In genomic region chr17:55237826-55238196, GRCh38 we compare ENCODE assay signal across 8 cellular contexts.
DNase-seq lines count a peak whose midpoint lies in the region; ATAC-seq lines count a peak whose summit lies in the region.

No MANE protein-coding gene starts in this region.

- WGBS in iPS DF 6.9 (ENCODE audit: insufficient coverage, insufficient read length) = no CpG with 5 or more reads among the region's 7 CpGs

- peaks cover 2% of the 10 kb centered on the region; the same call in 1 of the 2 replicates for H3K27me3 ChIP-seq in iPS DF 6.9 (ENCODE audit: control insufficient read depth, insufficient read depth, low read length)
- H3K27me3 ChIP-seq in stomach smooth muscle (ENCODE audit: control insufficient read depth in 1 of 2, insufficient read depth in 2 of 2, low read length in 2 of 2) = no peaks in the 10 kb centered on the region

- no peak overlapping the region for H3K27ac ChIP-seq in iPS DF 6.9 (ENCODE audit: low read length)
- H3K27ac ChIP-seq in stomach smooth muscle (ENCODE audit: low read length) = peak overlapping the region; percentile 89

- no peaks in the 10 kb centered on the region for H3K9me3 Mint-ChIP-seq in T-helper 2 cell treated with Interferon-gamma antibody and Interleukin-4, amounts not matched to agents 5 μg/mL and 100 μg/mL, for 36 hours

- H3K36me3 Mint-ChIP-seq in T-helper 2 cell treated with Interferon-gamma antibody and Interleukin-4, amounts not matched to agents 5 μg/mL and 100 μg/mL, for 36 hours (ENCODE audit: low read depth) = peaks cover 1% of the 10 kb centered on the region

- peak overlapping the region; percentile 29 for H3K27ac Mint-ChIP-seq in T-helper 2 cell treated with Interferon-gamma antibody and Interleukin-4, amounts not matched to agents 5 μg/mL and 100 μg/mL, for 36 hours

- H3K9ac ChIP-seq in stomach smooth muscle (ENCODE audit: low read length in 2 of 2) = peak overlapping the region; percentile 51 to 71

- ATAC-seq in GM18870 (IDR thresholded peaks at IDR 0.05; ENCODE audit: unreplicated experiment) (no peak), GM21576 (IDR thresholded peaks at IDR 0.05; ENCODE audit: unreplicated experiment) (no peak)

- H3K36me3 ChIP-seq in iPS DF 6.9 (ENCODE audit: control insufficient read depth, insufficient read depth, low read length) (no peaks in the 10 kb centered on the region), stomach smooth muscle (ENCODE audit: control insufficient read depth in 2 of 2, insufficient read depth in 2 of 2, low read length in 2 of 2) (no peaks in the 10 kb centered on the region)

- H3K9me3 ChIP-seq in iPS DF 6.9 (ENCODE audit: control insufficient read depth, insufficient read depth, low read length) (no peaks in the 10 kb centered on the region), stomach smooth muscle (ENCODE audit: control insufficient read depth in 2 of 2, low read length in 2 of 2) (no peaks in the 10 kb centered on the region)

- H3K4me3 ChIP-seq in iPS DF 6.9 (ENCODE audit: low read length) (peak overlapping the region; percentile 13; the same call in 1 of the 2 replicates), stomach smooth muscle (ENCODE audit: low read length in 2 of 2) (peak overlapping the region; percentile 81)

- peaks cover 36% of the 10 kb centered on the region for H3K27me3 Mint-ChIP-seq in T-helper 2 cell treated with Interferon-gamma antibody and Interleukin-4, amounts not matched to agents 5 μg/mL and 100 μg/mL, for 36 hours (ENCODE audit: low read depth)

- H3K4me1 Mint-ChIP-seq in T-helper 2 cell treated with Interferon-gamma antibody and Interleukin-4, amounts not matched to agents 5 μg/mL and 100 μg/mL, for 36 hours (ENCODE audit: low read depth) = peaks cover 20% of the 10 kb centered on the region

- DNase-seq in NCI-H510A treated with DMSO at 0.1 percent for 48 hours (lab: John Stamatoyannopoulos, UW) (peak; percentile 69), NCI-H510A (lab: John Stamatoyannopoulos, UW) (no peak), iPS DF 6.9 (ENCODE audit: low read depth, low spot score) (no peak), KG1 (lab: John Stamatoyannopoulos, UW) (no peak)
- DNase-seq in T-helper 2 cell treated with Interferon-gamma antibody and Interleukin-4, amounts not matched to agents 5 μg/mL and 100 μg/mL, for 36 hours (ENCODE audit: low spot score) = no peak

- H3K4me1 ChIP-seq in iPS DF 6.9 (ENCODE audit: control insufficient read depth, insufficient read depth, low read length) (no peaks in the 10 kb centered on the region), stomach smooth muscle (ENCODE audit: control insufficient read depth, insufficient read depth, low read length) (peaks cover 14% of the 10 kb centered on the region)

- H3K4me3 Mint-ChIP-seq in T-helper 2 cell treated with Interferon-gamma antibody and Interleukin-4, amounts not matched to agents 5 μg/mL and 100 μg/mL, for 36 hours = peak overlapping the region; percentile 62
